ENCODE assay signal across 14 cellular contexts in genomic region chr14:53509227-53509822, GRCh38.
DNase-seq lines count a peak whose midpoint lies in the region; ATAC-seq, FAIRE-seq and TF ChIP-seq lines count a peak whose summit lies in the region.
"Had no signal": no experiment of that assay in that cellular context is flagged by ENCODE, and none has a peak within 500 bp of the region (broad histone marks: within the 10 kb centered on the region; RNA-seq: fewer than 3 reads in every experiment).

No MANE protein-coding gene starts in this region.

- intact Hi-C loops in Right ventricle myocardium superior (cut with DNase I): no loop called here

- no peaks in the 10 kb centered on the region for H3K27me3 ChIP-seq in RWPE2 (ENCODE audit: insufficient read depth, poor library complexity, severe bottlenecking)

- ATAC-seq in RWPE2 (ENCODE audit: low read depth) (peak; percentile 79), Right ventricle myocardium superior (ENCODE audit: poor library complexity) (peak; percentile 89), HG02852 (IDR thresholded peaks at IDR 0.05; ENCODE audit: unreplicated experiment) (no peak)
- ATAC-seq: activated T-helper 17 cell treated with anti-CD3 and anti-CD28 coated beads, Interleukin-2, amount 50 U/mL, for 72 hours; HCT116 had no signal

- FAIRE-seq in HTR-8/SVneo (lab: Jason Lieb, UNC): no peak
- FAIRE-seq: GM18507 had no signal

- peaks cover 6% of the 10 kb centered on the region for H3K9me3 Mint-ChIP-seq in progenitor cell of endocrine pancreas (ENCODE audit: low read depth)

- no peaks in the 10 kb centered on the region for H3K36me3 ChIP-seq in RWPE2 (ENCODE audit: low read depth)

- H3K4me1 ChIP-seq in RWPE2 (ENCODE audit: insufficient read depth, poor library complexity, severe bottlenecking): peaks cover 24% of the 10 kb centered on the region

- peak overlapping the region; percentile 86 for H3K27ac ChIP-seq in RWPE2 (ENCODE audit: poor library complexity, severe bottlenecking)

- H3K27ac Mint-ChIP-seq in progenitor cell of endocrine pancreas: peak overlapping the region; percentile 90
- H3K27ac Mint-ChIP-seq: activated T-helper 17 cell treated with anti-CD3 and anti-CD28 coated beads, Interleukin-2, amount 50 U/mL, for 72 hours; B cell had no signal

- DNase-seq in AG10803 (ENCODE audit: low read depth) (peak; percentile 53), RWPE2 (ENCODE audit: low spot score) (peak; percentile 66), Right ventricle myocardium superior (peak; percentile 61), progenitor cell of endocrine pancreas (ENCODE audit: low spot score, unreplicated experiment) (no peak), HTR-8/SVneo (ENCODE audit: insufficient read length, low spot score) (no peak), COR-L47 (lab: John Stamatoyannopoulos, UW) (no peak)
- no peak for DNase-seq in stimulated activated CD4-positive, alpha-beta T cell treated with anti-CD3 and anti-CD28 coated beads, Interleukin-2, amount 100 ng/mL, for 24 hours
- DNase-seq: effector memory CD4-positive, alpha-beta T cell; NCI-H69 had no signal

- no peaks in the 10 kb centered on the region for H3K9me3 ChIP-seq in RWPE2 (ENCODE audit: severe bottlenecking)

- H3K36me3 Mint-ChIP-seq in progenitor cell of endocrine pancreas (ENCODE audit: insufficient read depth): no peaks in the 10 kb centered on the region

- H3K4me3 ChIP-seq in AG10803 (ENCODE audit: low read length) (no peak overlapping the region), RWPE2 (ENCODE audit: severe bottlenecking) (no peak overlapping the region)

- TF ChIP-seq CTCF in AG10803 (conservative IDR thresholded peaks at IDR 0.05; ENCODE audit: low read length) (no peak), RWPE2 (IDR thresholded peaks at IDR 0.05; ENCODE audit: poor library complexity, severe bottlenecking) (no peak), progenitor cell of endocrine pancreas (IDR thresholded peaks at IDR 0.05; ENCODE audit: unreplicated experiment) (no peak)

- H3K4me3 Mint-ChIP-seq in progenitor cell of endocrine pancreas (ENCODE audit: low read depth): no peak overlapping the region
- H3K4me3 Mint-ChIP-seq: activated T-helper 17 cell treated with anti-CD3 and anti-CD28 coated beads, Interleukin-2, amount 50 U/mL, for 72 hours; B cell had no signal

- H3K27me3 Mint-ChIP-seq in progenitor cell of endocrine pancreas: no peaks in the 10 kb centered on the region
- H3K27me3 Mint-ChIP-seq: activated T-helper 17 cell treated with anti-CD3 and anti-CD28 coated beads, Interleukin-2, amount 50 U/mL, for 72 hours had no signal

- peaks cover 5% of the 10 kb centered on the region for H3K4me1 Mint-ChIP-seq in progenitor cell of endocrine pancreas (ENCODE audit: low read depth)
- H3K4me1 Mint-ChIP-seq: activated T-helper 17 cell treated with anti-CD3 and anti-CD28 coated beads, Interleukin-2, amount 50 U/mL, for 72 hours; B cell had no signal

Comparison
In these comparisons a context has a peak if more than half of its experiments do, and no peak if none do; other contexts are left out.
1. DNase-seq: peak in AG10803 (single experiment), RWPE2 (single experiment) and Right ventricle myocardium superior (single experiment); none in progenitor cell of endocrine pancreas (single experiment), HTR-8/SVneo (single experiment), COR-L47 (single experiment) and stimulated activated CD4-positive, alpha-beta T cell treated with anti-CD3 and anti-CD28 coated beads, Interleukin-2, amount 100 ng/mL, for 24 hours (0 of 2).